In genomic region chr19:13014921-13015280, GRCh38 we compare ENCODE assay signal across 12 cellular contexts. TPM values are rescaled to one million over a fixed set of nuclear protein-coding genes. Genes with fewer than 3 reads are reported as not detected.
DNase-seq lines count a peak whose midpoint lies in the region; ATAC-seq and TF ChIP-seq lines count a peak whose summit lies in the region.
"Had no signal": no experiment of that assay in that cellular context is flagged by ENCODE, and none has a peak within 500 bp of the region (broad histone marks: within the 10 kb centered on the region; RNA-seq: fewer than 3 reads in every experiment).

No MANE protein-coding gene starts in this region.

- no peak overlapping the region for H3K4me3 Mint-ChIP-seq in natural killer cell treated with Interleukin-12 subunit alpha and Interleukin-12 subunit beta and Interleukin-15 and Interleukin-18, amount 100 ng/mL, for 72 hours
- H3K4me3 Mint-ChIP-seq in natural killer cell (no peak overlapping the region), glutamatergic neuron (ENCODE audit: unreplicated experiment) (no peak overlapping the region)
- H3K4me3 Mint-ChIP-seq: neural crest cell had no signal

- H3K27ac ChIP-seq in colonic mucosa: peak overlapping the region; percentile 40
- H3K27ac ChIP-seq in ovary: peak overlapping the region; percentile 89 to 95

- H3K9me3 ChIP-seq in colonic mucosa (no peaks in the 10 kb centered on the region), ovary (no peaks in the 10 kb centered on the region)

- WGBS in ovary, 3 donors: 40 to 54% (median 43%) methylated on average over 4 of the region's 4 CpGs

- no peaks in the 10 kb centered on the region for H3K36me3 ChIP-seq in colonic mucosa
- H3K36me3 ChIP-seq in ovary: no peaks in the 10 kb centered on the region

- no peaks in the 10 kb centered on the region for H3K27me3 ChIP-seq in colonic mucosa
- H3K27me3 ChIP-seq in ovary: no peaks in the 10 kb centered on the region

- no peak for TF ChIP-seq CTCF in natural killer cell (IDR thresholded peaks at IDR 0.05)
- TF ChIP-seq CTCF in colonic mucosa (IDR thresholded peaks at IDR 0.05): no peak
- TF ChIP-seq CTCF in ovary (IDR thresholded peaks at IDR 0.05): no peak
- TF ChIP-seq CTCF in glutamatergic neuron (IDR thresholded peaks at IDR 0.05; ENCODE audit: partially characterized antibody, unreplicated experiment): no peak

- no peaks in the 10 kb centered on the region for H3K36me3 Mint-ChIP-seq in natural killer cell treated with Interleukin-12 subunit alpha and Interleukin-12 subunit beta and Interleukin-15 and Interleukin-18, amount 100 ng/mL, for 72 hours
- no peaks in the 10 kb centered on the region for H3K36me3 Mint-ChIP-seq in natural killer cell
- no peaks in the 10 kb centered on the region for H3K36me3 Mint-ChIP-seq in glutamatergic neuron (ENCODE audit: unreplicated experiment)

- no peaks in the 10 kb centered on the region for H3K9me3 Mint-ChIP-seq in natural killer cell treated with Interleukin-12 subunit alpha and Interleukin-12 subunit beta and Interleukin-15 and Interleukin-18, amount 100 ng/mL, for 72 hours
- no peaks in the 10 kb centered on the region for H3K9me3 Mint-ChIP-seq in natural killer cell
- H3K9me3 Mint-ChIP-seq in glutamatergic neuron (ENCODE audit: unreplicated experiment): peaks cover 3% of the 10 kb centered on the region
- H3K9me3 Mint-ChIP-seq: neural crest cell; T-helper 2 cell treated with Interferon-gamma antibody and Interleukin-4, amounts not matched to agents 5 μg/mL and 100 μg/mL, for 36 hours had no signal

- peaks cover 15 to 24% of the 10 kb centered on the region in 2 donors for H3K4me1 Mint-ChIP-seq in natural killer cell treated with Interleukin-12 subunit alpha and Interleukin-12 subunit beta and Interleukin-15 and Interleukin-18, amount 100 ng/mL, for 72 hours (ENCODE audit: low read depth in 2 of 2)
- H3K4me1 Mint-ChIP-seq in natural killer cell: peaks cover 18 to 25% of the 10 kb centered on the region in 2 donors
- peaks cover 13% of the 10 kb centered on the region for H3K4me1 Mint-ChIP-seq in glutamatergic neuron (ENCODE audit: low read depth, unreplicated experiment)

- TF ChIP-seq EP300 in ovary (IDR thresholded peaks at IDR 0.05): no peak

- no peak for DNase-seq in natural killer cell treated with Interleukin-12 subunit alpha and Interleukin-12 subunit beta and Interleukin-15 and Interleukin-18, amount 100 ng/mL, for 72 hours (ENCODE audit: low spot score)
- DNase-seq in natural killer cell (no peak), colonic mucosa (no peak), ovary (no peak), NCI-H187 treated with DMSO at 0.1 percent for 48 hours (lab: John Stamatoyannopoulos, UW) (no peak), glutamatergic neuron (no peak)
- DNase-seq: stimulated activated CD4-positive, alpha-beta T cell treated with anti-CD3 and anti-CD28 coated beads, Interleukin-1b, Interleukin-23, amount 100 ng/mL, for 48 hours had no signal

- intact Hi-C loops in natural killer cell (cut with micrococcal nuclease): loop anchor here (2.0 kb wide), 1 partner anchor 30 kb away; no protein-coding TSS in a partner anchor
- intact Hi-C loops in colonic mucosa (cut with DNase I): no loop called here
- intact Hi-C loops in ovary (cut with DNase I): loop anchor here in 1 of 4 donors (5.0 kb wide), 1 partner anchor 37 kb away; no protein-coding TSS in a partner anchor

- no peak overlapping the region for H3K4me3 ChIP-seq in colonic mucosa
- peak overlapping the region; percentile 46 for H3K4me3 ChIP-seq in ovary

- TF ChIP-seq POLR2A in ovary (IDR thresholded peaks at IDR 0.05): no peak

- peaks cover 47 to 50% of the 10 kb centered on the region in 2 donors for H3K27me3 Mint-ChIP-seq in natural killer cell treated with Interleukin-12 subunit alpha and Interleukin-12 subunit beta and Interleukin-15 and Interleukin-18, amount 100 ng/mL, for 72 hours
- H3K27me3 Mint-ChIP-seq in natural killer cell (ENCODE audit: low read depth in 2 of 2) (peaks cover 48 to 70% of the 10 kb centered on the region in 2 donors), glutamatergic neuron (ENCODE audit: unreplicated experiment) (peaks cover 44% of the 10 kb centered on the region)

- no peak for ATAC-seq in natural killer cell treated with Interleukin-12 subunit alpha and Interleukin-12 subunit beta and Interleukin-15 and Interleukin-18, amount 100 ng/mL, for 72 hours
- ATAC-seq in natural killer cell (no peak), HG03025 (IDR thresholded peaks at IDR 0.05; ENCODE audit: low FRiP score, unreplicated experiment) (no peak), HG03135 (IDR thresholded peaks at IDR 0.05; ENCODE audit: unreplicated experiment) (no peak)

- H3K4me1 ChIP-seq in colonic mucosa (peaks cover 3% of the 10 kb centered on the region), ovary (ENCODE audit: insufficient read depth) (peaks cover 47% of the 10 kb centered on the region)

- peak overlapping the region in 1 of 2 donors; percentile 32 for H3K9ac ChIP-seq in colonic mucosa (ENCODE audit: low read depth in 2 of 2, low read length in 2 of 2)

- H3K27ac Mint-ChIP-seq in natural killer cell treated with Interleukin-12 subunit alpha and Interleukin-12 subunit beta and Interleukin-15 and Interleukin-18, amount 100 ng/mL, for 72 hours: peak overlapping the region; percentile 44 to 64
- peak overlapping the region in 1 of 2 donors; percentile 89 for H3K27ac Mint-ChIP-seq in natural killer cell
- no peak overlapping the region for H3K27ac Mint-ChIP-seq in glutamatergic neuron (ENCODE audit: unreplicated experiment)
- H3K27ac Mint-ChIP-seq: T-helper 2 cell treated with Interferon-gamma antibody and Interleukin-4, amounts not matched to agents 5 μg/mL and 100 μg/mL, for 36 hours had no signal

RNA-seq across cellular contexts. Expression of gene NFIX, which starts 19.6 kb away (rescaled TPM):
- under 1 TPM; 0.31 to 0.89 TPM for total RNA-seq in natural killer cell treated with Interleukin-12 subunit alpha and Interleukin-12 subunit beta and Interleukin-15 and Interleukin-18, amount 100 ng/mL, for 72 hours
- 1 to 10 TPM in 2 of 3 donors, under 1 TPM in 1; 0.61 to 2.1 (median 1.3) TPM for total RNA-seq in natural killer cell
- 10 to 100 TPM; 70.9 to 73.8 TPM for total RNA-seq in colonic mucosa
- 100 to 1,000 TPM in 5 of 7 donors, 10 to 100 TPM in 2; 30.3 to 256 (median 223) TPM for total RNA-seq in ovary
- 10 to 100 TPM; 76.9 to 82.2 TPM for polyA plus RNA-seq in ovary
- total RNA-seq in glutamatergic neuron (ENCODE audit: unreplicated experiment): 2.4 TPM

RNA-seq across cellular contexts. Expression of gene DAND5, which starts 45.5 kb away (rescaled TPM):
- total RNA-seq in natural killer cell treated with Interleukin-12 subunit alpha and Interleukin-12 subunit beta and Interleukin-15 and Interleukin-18, amount 100 ng/mL, for 72 hours: not detected
- total RNA-seq in natural killer cell (not detected), colonic mucosa (under 1 TPM; 0.19 to 0.27 TPM), ovary (under 1 TPM in 2 of 7 donors, not detected in 5; 0.11 to 0.15 TPM), glutamatergic neuron (ENCODE audit: unreplicated experiment) (0.44 TPM)
- not detected for polyA plus RNA-seq in ovary
- total RNA-seq: neural crest cell had no signal
- polyA plus RNA-seq: BJ had no signal

RNA-seq across cellular contexts. Expression of gene GADD45GIP1, which starts 57.9 kb away (rescaled TPM):
- 10 to 100 TPM; 15.9 to 32.3 TPM for total RNA-seq in natural killer cell treated with Interleukin-12 subunit alpha and Interleukin-12 subunit beta and Interleukin-15 and Interleukin-18, amount 100 ng/mL, for 72 hours
- 1 to 10 TPM; 5.3 to 7.1 (median 5.7) TPM for total RNA-seq in natural killer cell
- total RNA-seq in colonic mucosa: 10 to 100 TPM; 16.1 to 41.9 TPM
- total RNA-seq in ovary: 10 to 100 TPM; 15.7 to 57.7 (median 19.1) TPM
- 10 to 100 TPM in 1 of 2 donors, 1 to 10 TPM in 1; 1.8 to 25.6 TPM for polyA plus RNA-seq in ovary
- total RNA-seq in glutamatergic neuron (ENCODE audit: unreplicated experiment): 28.8 TPM
